10 cellular contexts compared by ENCODE assay signal in genomic region chr10:74040200-74041126, GRCh38. TPM values are rescaled to one million over a fixed set of nuclear protein-coding genes. Genes with fewer than 3 reads are reported as not detected.
DNase-seq lines count a peak whose midpoint lies in the region; ATAC-seq, FAIRE-seq and TF ChIP-seq lines count a peak whose summit lies in the region.
"Had no signal": no experiment of that assay in that cellular context is flagged by ENCODE, and none has a peak within 500 bp of the region (broad histone marks: within the 10 kb centered on the region; RNA-seq: fewer than 3 reads in every experiment).

No MANE protein-coding gene starts in this region.

- H3K4me3 ChIP-seq in lower lobe of right lung, result no peak overlapping the region

- H3K27ac Mint-ChIP-seq in stimulated activated naive CD8-positive, alpha-beta T cell treated with anti-CD3 and anti-CD28 coated beads, Interleukin-15, Interleukin-2, amounts not matched to agents 100 ng/mL and 50 ng/mL, for 24 hours, result peak overlapping the region; percentile 42
- H3K27ac Mint-ChIP-seq: activated CD4-positive, alpha-beta T cell treated with anti-CD3 and anti-CD28 coated beads, Interleukin-2, amount 10 ng/mL, durations not matched to agents 24 days and 14 days had no signal

- DNase-seq in GM18507 (ENCODE audit: extremely low spot score, insufficient read length, low read depth), result no peak
- DNase-seq in SKM-1 treated with dmso at 0.1 percent for 144 hours (lab: John Stamatoyannopoulos, UW; ENCODE audit: unreplicated experiment), result peak; percentile 34
- no peak for DNase-seq in lower lobe of right lung
- DNase-seq in NCI-H187 (lab: John Stamatoyannopoulos, UW), result no peak
- no peak for DNase-seq in activated CD8-positive, alpha-beta memory T cell treated with anti-CD3 and anti-CD28 coated beads for 24 hours
- no peak for DNase-seq in mucosa of gallbladder (ENCODE audit: low spot score)
- DNase-seq: activated CD4-positive, alpha-beta T cell treated with anti-CD3 and anti-CD28 coated beads, Interleukin-2, amount 10 ng/mL, durations not matched to agents 24 days and 14 days; naive thymus-derived CD8-positive, alpha-beta T cell; NCI-H1105 had no signal

- H3K4me3 Mint-ChIP-seq in stimulated activated naive CD8-positive, alpha-beta T cell treated with anti-CD3 and anti-CD28 coated beads, Interleukin-15, Interleukin-2, amounts not matched to agents 100 ng/mL and 50 ng/mL, for 24 hours, result no peak overlapping the region
- H3K4me3 Mint-ChIP-seq: activated CD4-positive, alpha-beta T cell treated with anti-CD3 and anti-CD28 coated beads, Interleukin-2, amount 10 ng/mL, durations not matched to agents 24 days and 14 days; naive thymus-derived CD8-positive, alpha-beta T cell had no signal

- H3K27me3 ChIP-seq in lower lobe of right lung (ENCODE audit: low read depth), result no peaks in the 10 kb centered on the region

- peaks cover 35% of the 10 kb centered on the region for H3K4me1 ChIP-seq in lower lobe of right lung

- H3K27ac ChIP-seq in lower lobe of right lung, result peak overlapping the region; percentile 63

- peaks cover 15% of the 10 kb centered on the region for H3K36me3 Mint-ChIP-seq in stimulated activated naive CD8-positive, alpha-beta T cell treated with anti-CD3 and anti-CD28 coated beads, Interleukin-15, Interleukin-2, amounts not matched to agents 100 ng/mL and 50 ng/mL, for 24 hours (ENCODE audit: low read depth)

- no peak for TF ChIP-seq CTCF in lower lobe of right lung (IDR thresholded peaks at IDR 0.05)

- H3K27me3 Mint-ChIP-seq in stimulated activated naive CD8-positive, alpha-beta T cell treated with anti-CD3 and anti-CD28 coated beads, Interleukin-15, Interleukin-2, amounts not matched to agents 100 ng/mL and 50 ng/mL, for 24 hours, result no peaks in the 10 kb centered on the region
- H3K27me3 Mint-ChIP-seq: activated CD4-positive, alpha-beta T cell treated with anti-CD3 and anti-CD28 coated beads, Interleukin-2, amount 10 ng/mL, durations not matched to agents 24 days and 14 days; naive thymus-derived CD8-positive, alpha-beta T cell had no signal

- peaks cover 17% of the 10 kb centered on the region for H3K4me1 Mint-ChIP-seq in stimulated activated naive CD8-positive, alpha-beta T cell treated with anti-CD3 and anti-CD28 coated beads, Interleukin-15, Interleukin-2, amounts not matched to agents 100 ng/mL and 50 ng/mL, for 24 hours (ENCODE audit: low read depth)

- FAIRE-seq in GM18507 (lab: Jason Lieb, UNC), result peak; percentile 24

- no peak for ATAC-seq in lower lobe of right lung
- ATAC-seq: naive thymus-derived CD8-positive, alpha-beta T cell had no signal

- peaks cover 26% of the 10 kb centered on the region for H3K36me3 ChIP-seq in lower lobe of right lung

- intact Hi-C loops in lower lobe of right lung (cut with DNase I), result no loop called here

- no peaks in the 10 kb centered on the region for H3K9me3 Mint-ChIP-seq in stimulated activated naive CD8-positive, alpha-beta T cell treated with anti-CD3 and anti-CD28 coated beads, Interleukin-15, Interleukin-2, amounts not matched to agents 100 ng/mL and 50 ng/mL, for 24 hours
- H3K9me3 Mint-ChIP-seq: activated CD4-positive, alpha-beta T cell treated with anti-CD3 and anti-CD28 coated beads, Interleukin-2, amount 10 ng/mL, durations not matched to agents 24 days and 14 days; naive thymus-derived CD8-positive, alpha-beta T cell had no signal

- no peaks in the 10 kb centered on the region for H3K9me3 ChIP-seq in lower lobe of right lung

RNA-seq across cellular contexts. Expression of gene VCL, which starts 42.5 kb away (rescaled TPM):
- 106 TPM for total RNA-seq in lower lobe of right lung
- 216 TPM for total RNA-seq in mucosa of gallbladder
